18 cellular contexts compared by ENCODE assay signal in the genomic region with DNA sequence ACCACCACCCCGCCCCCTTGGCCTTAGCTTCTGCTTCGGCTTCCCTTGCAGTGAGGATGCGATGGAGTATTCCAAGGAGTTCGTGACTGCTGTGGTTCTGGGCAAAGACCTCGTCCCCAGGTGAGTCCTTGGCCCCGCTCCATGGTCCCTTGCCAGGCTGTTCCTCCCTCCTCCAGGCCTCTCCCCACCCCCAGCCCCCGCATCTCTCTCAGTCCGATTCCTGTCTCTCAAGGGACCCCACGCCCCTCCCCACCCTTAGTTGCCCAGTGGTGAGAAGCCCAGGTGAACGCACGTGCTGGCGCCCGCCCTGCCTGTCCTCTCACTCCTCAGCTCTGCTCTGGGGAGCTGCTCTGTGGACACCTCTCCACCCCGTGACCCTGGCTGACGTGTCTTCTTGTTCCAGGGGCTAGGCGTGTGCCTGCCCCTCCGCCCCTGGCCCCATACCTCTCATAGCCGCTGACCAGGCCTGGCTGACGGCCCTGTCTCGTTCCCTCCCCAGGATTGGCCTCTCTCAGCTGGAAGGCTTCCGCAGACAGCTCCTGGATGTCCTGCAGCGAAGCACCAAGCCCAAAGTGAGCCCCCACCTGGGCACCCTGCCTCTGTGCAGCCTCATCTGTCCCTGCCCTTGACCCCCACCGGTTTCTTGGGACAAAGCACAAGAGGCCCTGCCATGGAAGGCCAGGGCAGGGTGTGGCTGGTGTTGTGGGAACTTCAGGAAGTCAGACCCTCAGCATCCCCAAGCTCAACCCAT. TPM values are rescaled to one million over a fixed set of nuclear protein-coding genes. Genes with fewer than 3 reads are reported as not detected.
DNase-seq lines count a peak whose midpoint lies in the region; ATAC-seq, FAIRE-seq and TF ChIP-seq lines count a peak whose summit lies in the region.
"Had no signal": no experiment of that assay in that cellular context is flagged by ENCODE, and none has a peak within 500 bp of the region (broad histone marks: within the 10 kb centered on the region; RNA-seq: fewer than 3 reads in every experiment).

No MANE protein-coding gene starts in this region.

- no peak overlapping the region for H3K27ac ChIP-seq in HCT116 (ENCODE audit: low read depth, low read length)
- no peak overlapping the region for H3K27ac ChIP-seq in OCI-LY3 (ENCODE audit: low read length)
- H3K27ac ChIP-seq in GM12878 (ENCODE audit: control insufficient read depth, insufficient read depth): no peak overlapping the region
- H3K27ac ChIP-seq: C4-2B, GM23248, HL-60 had no signal

- intact Hi-C loops in HCT116 (cut with micrococcal nuclease) (no loop called here), GM12878 (cut with micrococcal nuclease; ENCODE audit: unreplicated experiment) (loop anchor here (10.0 kb wide), 1 partner anchor 263 kb away; no protein-coding TSS in a partner anchor)
- intact Hi-C loops in activated T-helper 2 cell treated with anti-CD3 and anti-CD28 coated beads, Interferon-gamma antibody, Interleukin-2, Interleukin-4, amounts not matched to agents 10 μg/mL and 5 μg/mL and 100 μg/mL, durations not matched to agents 14 hours and 24 hours and 36 hours (cut with micrococcal nuclease): no loop called here

- H3K27me3 ChIP-seq in HCT116 (ENCODE audit: insufficient read depth, low read length) (no peaks in the 10 kb centered on the region), OCI-LY3 (ENCODE audit: low read depth, low read length) (peaks cover 16% of the 10 kb centered on the region), GM12878 (replicated peaks in 1 of 2; ENCODE audit: control insufficient read depth in 2 of 2, insufficient read depth in 2 of 2, low read length in 1 of 2) (no peaks in the 10 kb centered on the region; a peak in 1 of 4 replicates)

- H3K9me3 ChIP-seq in HCT116 (ENCODE audit: control insufficient read depth in 1 of 2, insufficient read depth in 1 of 2, low read depth in 1 of 2, low read length in 2 of 2) (no peaks in the 10 kb centered on the region), OCI-LY3 (ENCODE audit: insufficient read depth, low read length) (no peaks in the 10 kb centered on the region), GM12878 (replicated peaks; ENCODE audit: control insufficient read depth, insufficient read depth, low read length) (no peaks in the 10 kb centered on the region)

- H3K79me2 ChIP-seq in HCT116 (ENCODE audit: insufficient read depth, low read length) (no peaks in the 10 kb centered on the region), OCI-LY3 (ENCODE audit: low read length) (no peaks in the 10 kb centered on the region), GM12878 (ENCODE audit: control insufficient read depth, insufficient read depth, low read length) (no peaks in the 10 kb centered on the region)

- WGBS in GM12878 (ENCODE audit: insufficient coverage, insufficient replicate concordance, low lambda C conversion rate, missing lambda C conversion rate): 34% methylated on average over 20 of the region's 23 CpGs

- no peaks in the 10 kb centered on the region for H3K4me1 Mint-ChIP-seq in progenitor cell of endocrine pancreas (ENCODE audit: low read depth)
- peaks cover 7% of the 10 kb centered on the region for H3K4me1 Mint-ChIP-seq in stimulated activated effector memory CD8-positive, alpha-beta T cell treated with anti-CD3 and anti-CD28 coated beads, Interleukin-12 subunit alpha, Interleukin-12 subunit beta, amount 100 ng/mL, for 72 hours
- H3K4me1 Mint-ChIP-seq in activated T-helper 2 cell treated with anti-CD3 and anti-CD28 coated beads, Interferon-gamma antibody, Interleukin-2, Interleukin-4, amounts not matched to agents 10 μg/mL and 5 μg/mL and 100 μg/mL, durations not matched to agents 14 hours and 24 hours and 36 hours (ENCODE audit: low read depth): peaks cover 4% of the 10 kb centered on the region

- ATAC-seq in HCT116: peak; percentile 28; the same call in 1 of the 2 replicates
- no peak for ATAC-seq in GM12878
- no peak for ATAC-seq in stimulated activated effector memory CD8-positive, alpha-beta T cell treated with anti-CD3 and anti-CD28 coated beads, Interleukin-12 subunit alpha, Interleukin-12 subunit beta, amount 100 ng/mL, for 72 hours
- ATAC-seq in HG03565 (IDR thresholded peaks at IDR 0.05; ENCODE audit: unreplicated experiment): no peak

- in situ Hi-C loops in GM12878 (cut with MboI): no loop called here

- no peak for DNase-seq in HCT116 (ENCODE audit: low read depth, low spot score)
- DNase-seq in GM12878 (ENCODE audit: low read depth, low spot score): no peak
- no peak for DNase-seq in progenitor cell of endocrine pancreas (ENCODE audit: low spot score, unreplicated experiment)
- no peak for DNase-seq in stimulated activated CD4-positive, alpha-beta T cell treated with anti-CD3 and anti-CD28 coated beads, Interleukin-4, amount 100 ng/mL, for 4 hours
- DNase-seq in stimulated activated effector memory CD8-positive, alpha-beta T cell treated with anti-CD3 and anti-CD28 coated beads, Interleukin-12 subunit alpha, Interleukin-12 subunit beta, amount 100 ng/mL, for 72 hours (ENCODE audit: low spot score in 2 of 2): no peak
- DNase-seq in activated T-helper 2 cell treated with anti-CD3 and anti-CD28 coated beads, Interferon-gamma antibody, Interleukin-2, Interleukin-4, amounts not matched to agents 10 μg/mL and 5 μg/mL and 100 μg/mL, durations not matched to agents 14 hours and 24 hours and 36 hours (ENCODE audit: low spot score): no peak
- DNase-seq: DMS 273 treated with DMSO at 0.1 percent for 48 hours, GM23248, MV-4-11, NCI-H1417 treated with DMSO at 0.1 percent for 48 hours, NCI-H1930, NCI-H69, SW 1271 had no signal

- H2AFZ ChIP-seq in HCT116 (ENCODE audit: low read depth, low read length, poor library complexity, severe bottlenecking): no peak overlapping the region
- H2AFZ ChIP-seq in OCI-LY3 (ENCODE audit: low read depth, low read length): no peak overlapping the region
- no peak overlapping the region for H2AFZ ChIP-seq in GM12878 (ENCODE audit: control insufficient read depth, low read depth, low read length)
- H2AFZ ChIP-seq: GM23248 had no signal

- H3K4me3 Mint-ChIP-seq in progenitor cell of endocrine pancreas (ENCODE audit: low read depth): no peak overlapping the region
- no peak overlapping the region for H3K4me3 Mint-ChIP-seq in stimulated activated effector memory CD8-positive, alpha-beta T cell treated with anti-CD3 and anti-CD28 coated beads, Interleukin-12 subunit alpha, Interleukin-12 subunit beta, amount 100 ng/mL, for 72 hours
- no peak overlapping the region for H3K4me3 Mint-ChIP-seq in activated T-helper 2 cell treated with anti-CD3 and anti-CD28 coated beads, Interferon-gamma antibody, Interleukin-2, Interleukin-4, amounts not matched to agents 10 μg/mL and 5 μg/mL and 100 μg/mL, durations not matched to agents 14 hours and 24 hours and 36 hours (ENCODE audit: low read depth)

- no peaks in the 10 kb centered on the region for H3K9me3 Mint-ChIP-seq in progenitor cell of endocrine pancreas (ENCODE audit: low read depth)
- H3K9me3 Mint-ChIP-seq in stimulated activated effector memory CD8-positive, alpha-beta T cell treated with anti-CD3 and anti-CD28 coated beads, Interleukin-12 subunit alpha, Interleukin-12 subunit beta, amount 100 ng/mL, for 72 hours: no peaks in the 10 kb centered on the region
- H3K9me3 Mint-ChIP-seq in activated T-helper 2 cell treated with anti-CD3 and anti-CD28 coated beads, Interferon-gamma antibody, Interleukin-2, Interleukin-4, amounts not matched to agents 10 μg/mL and 5 μg/mL and 100 μg/mL, durations not matched to agents 14 hours and 24 hours and 36 hours: no peaks in the 10 kb centered on the region

- CTCF ChIA-PET in HCT116 (lab: Charles Lee): interaction anchor here (1.9 kb wide), 1 partner anchor 10 kb away, joined by 9 read pairs; no protein-coding TSS in a partner anchor
- CTCF ChIA-PET in GM12878 (lab: Yijun Ruan, JAX): interaction anchor here (0.9 to 3.2 kb wide), 6 partner anchors 9 to 53 kb away, joined by 3 to 15 read pairs (median 4); no protein-coding TSS in a partner anchor

- H3K4me2 ChIP-seq in HCT116 (ENCODE audit: low read length) (no peak overlapping the region), OCI-LY3 (ENCODE audit: low read length) (no peak overlapping the region), GM12878 (ENCODE audit: control insufficient read depth, insufficient read depth) (no peak overlapping the region)

- no peak overlapping the region for H3K4me3 ChIP-seq in HCT116 (replicated peaks in 1 of 2; ENCODE audit: low read depth in 1 of 2, low read length in 2 of 2)
- H3K4me3 ChIP-seq in OCI-LY3 (ENCODE audit: low read length): no peak overlapping the region
- H3K4me3 ChIP-seq in GM12878: no peak overlapping the region
- H3K4me3 ChIP-seq: GM23248, K562 had no signal

- TF ChIP-seq POLR2A in HCT116 (IDR thresholded peaks at IDR 0.05; ENCODE audit: borderline replicate concordance, extremely low read depth, insufficient read depth, insufficient read length) (no peak), GM12878 (IDR thresholded peaks at IDR 0.05; ENCODE audit: low read depth, low read length) (no peak)

- SMC1A ChIA-PET in GM12878 (lab: Charles Lee; ENCODE audit: uncharacterized antibody, unreplicated experiment): no interaction called here

- no peak for TF ChIP-seq EP300 in GM12878 (IDR thresholded peaks at IDR 0.05; ENCODE audit: borderline replicate concordance in 1 of 2, control insufficient read depth in 1 of 2, low read depth in 2 of 2, low read length in 2 of 2)

- no peak for FAIRE-seq in GM12878 (lab: Jason Lieb, UNC)
- FAIRE-seq: K562 had no signal

- TF ChIP-seq RAD21 in HCT116 (IDR thresholded peaks at IDR 0.05; ENCODE audit: low read depth) (no peak), GM12878 (IDR thresholded peaks at IDR 0.05; ENCODE audit: insufficient read depth, low read depth, low read length) (no peak)

- H3K9ac ChIP-seq in HCT116 (ENCODE audit: low read length) (no peak overlapping the region), OCI-LY3 (ENCODE audit: low read length) (no peak overlapping the region), GM12878 (ENCODE audit: control insufficient read depth, insufficient read depth, low read length) (no peak overlapping the region)
- H3K9ac ChIP-seq: GM23248 had no signal

- H3K4me1 ChIP-seq in HCT116 (ENCODE audit: control insufficient read depth in 1 of 2, insufficient read depth in 2 of 2, low read length in 2 of 2) (peaks cover 0 to 7% of the 10 kb centered on the region in 2 experiments; a peak in 2 of 4 replicates), OCI-LY3 (ENCODE audit: low read length) (peaks cover 4% of the 10 kb centered on the region; the same call in 1 of the 2 replicates), GM12878 (ENCODE audit: control insufficient read depth, insufficient read depth, low read length) (no peaks in the 10 kb centered on the region)

- no peaks in the 10 kb centered on the region for H3K9me2 ChIP-seq in HCT116 (ENCODE audit: insufficient read depth)

- H3K27me3 Mint-ChIP-seq in progenitor cell of endocrine pancreas: no peaks in the 10 kb centered on the region
- no peaks in the 10 kb centered on the region for H3K27me3 Mint-ChIP-seq in activated T-helper 2 cell treated with anti-CD3 and anti-CD28 coated beads, Interferon-gamma antibody, Interleukin-2, Interleukin-4, amounts not matched to agents 10 μg/mL and 5 μg/mL and 100 μg/mL, durations not matched to agents 14 hours and 24 hours and 36 hours (ENCODE audit: low read depth)

- RAD21 ChIA-PET in HCT116 (lab: Charles Lee; ENCODE audit: low non-redundant PET in 1 of 2, low total read pairs in 2 of 2, uncharacterized antibody in 2 of 2, unreplicated experiment in 2 of 2) (no interaction called here), GM12878 (lab: Charles Lee; ENCODE audit: unreplicated experiment) (no interaction called here)

- H3K36me3 ChIP-seq in HCT116 (ENCODE audit: control insufficient read depth in 1 of 2, insufficient read depth in 2 of 2, low read length in 2 of 2): no peaks in the 10 kb centered on the region
- H3K36me3 ChIP-seq in OCI-LY3 (replicated peaks; ENCODE audit: low read depth, low read length): no peaks in the 10 kb centered on the region
- no peaks in the 10 kb centered on the region for H3K36me3 ChIP-seq in GM12878 (ENCODE audit: control insufficient read depth in 2 of 2, insufficient read depth in 2 of 2, low read length in 1 of 2)

- peaks cover 6% of the 10 kb centered on the region for H3K36me3 Mint-ChIP-seq in progenitor cell of endocrine pancreas (ENCODE audit: insufficient read depth)
- peaks cover 5% of the 10 kb centered on the region for H3K36me3 Mint-ChIP-seq in stimulated activated effector memory CD8-positive, alpha-beta T cell treated with anti-CD3 and anti-CD28 coated beads, Interleukin-12 subunit alpha, Interleukin-12 subunit beta, amount 100 ng/mL, for 72 hours
- H3K36me3 Mint-ChIP-seq in activated T-helper 2 cell treated with anti-CD3 and anti-CD28 coated beads, Interferon-gamma antibody, Interleukin-2, Interleukin-4, amounts not matched to agents 10 μg/mL and 5 μg/mL and 100 μg/mL, durations not matched to agents 14 hours and 24 hours and 36 hours (ENCODE audit: low read depth): no peaks in the 10 kb centered on the region

- TF ChIP-seq CTCF in HCT116 (IDR thresholded peaks at IDR 0.05 in 2 of 3, conservative IDR thresholded peaks at IDR 0.05 in 1 of 3; ENCODE audit: borderline replicate concordance in 1 of 3, insufficient read depth in 1 of 3, low read depth in 2 of 3, low read length in 2 of 3) (no peak), OCI-LY3 (IDR thresholded peaks at IDR 0.05; ENCODE audit: low read depth, low read length) (peak; percentile 10; the same call in 1 of the 2 replicates), GM12878 (IDR thresholded peaks at IDR 0.05 in 2 of 3, conservative IDR thresholded peaks at IDR 0.05 in 1 of 3; ENCODE audit: control insufficient read depth in 2 of 3, extremely low read depth in 1 of 3, insufficient read depth in 1 of 3, low read depth in 3 of 3, low read length in 3 of 3) (0 out of 6 replicates have a peak, but pooled peaks of 2 of the 3 experiments have one; percentile 8 to 11), progenitor cell of endocrine pancreas (IDR thresholded peaks at IDR 0.05; ENCODE audit: unreplicated experiment) (no peak)

- no TSS peak for BruUV-seq in HCT116 (replicated peaks; lab: Mats Ljungman, UMichigan)
- BruUV-seq in GM12878 (replicated peaks; lab: Mats Ljungman, UMichigan): no TSS peak

- POLR2A ChIA-PET in HCT116 (lab: Charles Lee) (no interaction called here), GM12878 (lab: Charles Lee) (no interaction called here)

- H3K27ac Mint-ChIP-seq in progenitor cell of endocrine pancreas: peak overlapping the region; percentile 59
- no peak overlapping the region for H3K27ac Mint-ChIP-seq in stimulated activated effector memory CD8-positive, alpha-beta T cell treated with anti-CD3 and anti-CD28 coated beads, Interleukin-12 subunit alpha, Interleukin-12 subunit beta, amount 100 ng/mL, for 72 hours
- no peak overlapping the region for H3K27ac Mint-ChIP-seq in activated T-helper 2 cell treated with anti-CD3 and anti-CD28 coated beads, Interferon-gamma antibody, Interleukin-2, Interleukin-4, amounts not matched to agents 10 μg/mL and 5 μg/mL and 100 μg/mL, durations not matched to agents 14 hours and 24 hours and 36 hours

- H4K20me1 ChIP-seq in HCT116 (ENCODE audit: insufficient read depth): no peaks in the 10 kb centered on the region
- H4K20me1 ChIP-seq in OCI-LY3 (ENCODE audit: insufficient read depth, low read length): no peaks in the 10 kb centered on the region
- no peaks in the 10 kb centered on the region for H4K20me1 ChIP-seq in GM12878 (ENCODE audit: control insufficient read depth, insufficient read depth)

RNA-seq across cellular contexts. Expression of gene MYRF, which starts 14.6 kb away (rescaled TPM):
- total RNA-seq in HCT116 (2021; ENCODE audit: unreplicated experiment) (52.3 TPM), GM12878 (2014; rRNA removed) (1.0 and 1.1 TPM in 2 replicates), GM12878 (2014; rRNA removed; fragmentation: Illumina TruSeq; extraction: Trizol) (0.27 and 0.60 TPM in 2 replicates), GM12878 (2021) (2.0 and 3.1 TPM in 2 replicates), progenitor cell of endocrine pancreas (117 and 128 TPM in 2 replicates)
- 49.0 and 50.1 TPM in 2 replicates for polyA plus RNA-seq in HCT116 (2012)
- 24.0 and 28.0 TPM in 2 replicates for total RNA-seq in GM12878 (2013; cell fraction: nucleolus; rRNA removed)
- 1.1 TPM for polyA plus RNA-seq in GM12878 (2011; ENCODE audit: low read depth)
- polyA plus RNA-seq in GM12878 (2011; rRNA removed) (9.6 and 15.6 TPM in 2 replicates), GM12878 (2014; fragmentation: Illumina TruSeq; extraction: Trizol) (0.93 and 1.2 TPM in 2 replicates), GM12878 (2014; fragmentation: Nextera tagmentation; extraction: Ambion mirVana) (under 1 TPM; 0.33 to 0.55 TPM), GM12878 (2014; rRNA removed) (1.7 TPM in 2 replicates), GM12878 (2016; fragmentation: Nextera tagmentation; extraction: Ambion mirVana) (under 1 TPM; 0.50 to 0.64 TPM)
- 24.7 and 27.8 TPM in 2 replicates for polyA plus RNA-seq in GM12878 (2011; cell fraction: cytosol; rRNA removed)
- polyA plus RNA-seq in GM12878 (2011; cell fraction: nucleus; rRNA removed): 201 and 207 TPM in 2 replicates
- 1.7 and 2.1 TPM in 2 replicates for polyA plus RNA-seq in GM12878 (2012)
- polyA minus RNA-seq in GM12878 (2011; rRNA and poly(A)+ RNA removed): 14.6 and 28.9 TPM in 2 replicates
- polyA minus RNA-seq in GM12878 (2011; cell fraction: cytosol; rRNA and poly(A)+ RNA removed): 17.6 and 22.6 TPM in 2 replicates
- polyA minus RNA-seq in GM12878 (2011; cell fraction: nucleus; rRNA and poly(A)+ RNA removed): 38.2 and 54.2 TPM in 2 replicates
- 1.8 and 2.6 TPM in 2 replicates for total RNA-seq in activated T-helper 2 cell treated with anti-CD3 and anti-CD28 coated beads, Interferon-gamma antibody, Interleukin-2, Interleukin-4, amounts not matched to agents 10 μg/mL and 5 μg/mL and 100 μg/mL, durations not matched to agents 14 hours and 24 hours and 36 hours
- total RNA-seq: GM23248 had no signal

RNA-seq across cellular contexts. Expression of gene TMEM258, which starts 54.6 kb away (rescaled TPM):
- total RNA-seq in HCT116 (2021; ENCODE audit: unreplicated experiment): 160 TPM
- polyA plus RNA-seq in HCT116 (2012): 403 and 404 TPM in 2 replicates
- 43.6 and 56.9 TPM in 2 replicates for total RNA-seq in GM12878 (2013; cell fraction: nucleolus; rRNA removed)
- 233 and 251 TPM in 2 replicates for total RNA-seq in GM12878 (2014; rRNA removed)
- total RNA-seq in GM12878 (2014; rRNA removed; fragmentation: Illumina TruSeq; extraction: Trizol): 202 and 218 TPM in 2 replicates
- 157 and 160 TPM in 2 replicates for total RNA-seq in GM12878 (2021)
- polyA plus RNA-seq in GM12878 (2011; ENCODE audit: low read depth): 130 TPM
- polyA plus RNA-seq in GM12878 (2011; rRNA removed): 373 and 532 TPM in 2 replicates
- 536 and 608 TPM in 2 replicates for polyA plus RNA-seq in GM12878 (2011; cell fraction: cytosol; rRNA removed)
- 121 and 202 TPM in 2 replicates for polyA plus RNA-seq in GM12878 (2011; cell fraction: nucleus; rRNA removed)
- polyA plus RNA-seq in GM12878 (2012): 400 and 645 TPM in 2 replicates
- 167 and 194 TPM in 2 replicates for polyA plus RNA-seq in GM12878 (2014; fragmentation: Illumina TruSeq; extraction: Trizol)
- 100 to 1,000 TPM; 800 to 840 TPM for polyA plus RNA-seq in GM12878 (2014; fragmentation: Nextera tagmentation; extraction: Ambion mirVana)
- 252 and 261 TPM in 2 replicates for polyA plus RNA-seq in GM12878 (2014; rRNA removed)
- 100 to 1,000 TPM; 390 to 393 TPM for polyA plus RNA-seq in GM12878 (2016; fragmentation: Nextera tagmentation; extraction: Ambion mirVana)
- 208 and 236 TPM in 2 replicates for polyA minus RNA-seq in GM12878 (2011; rRNA and poly(A)+ RNA removed)
- polyA minus RNA-seq in GM12878 (2011; cell fraction: cytosol; rRNA and poly(A)+ RNA removed): 78.8 and 105 TPM in 2 replicates
- 58.0 and 65.3 TPM in 2 replicates for polyA minus RNA-seq in GM12878 (2011; cell fraction: nucleus; rRNA and poly(A)+ RNA removed)
- 175 and 185 TPM in 2 replicates for total RNA-seq in progenitor cell of endocrine pancreas
- total RNA-seq in activated T-helper 2 cell treated with anti-CD3 and anti-CD28 coated beads, Interferon-gamma antibody, Interleukin-2, Interleukin-4, amounts not matched to agents 10 μg/mL and 5 μg/mL and 100 μg/mL, durations not matched to agents 14 hours and 24 hours and 36 hours: 187 and 192 TPM in 2 replicates

RNA-seq across cellular contexts. Expression of gene FEN1, which starts 54.9 kb away (rescaled TPM):
- total RNA-seq in HCT116 (2021; ENCODE audit: unreplicated experiment) (89.5 TPM), GM12878 (2014; rRNA removed) (136 TPM in 2 replicates), GM12878 (2014; rRNA removed; fragmentation: Illumina TruSeq; extraction: Trizol) (117 and 135 TPM in 2 replicates), GM12878 (2021) (127 and 129 TPM in 2 replicates), progenitor cell of endocrine pancreas (34.4 and 36.6 TPM in 2 replicates)
- 53.8 and 55.2 TPM in 2 replicates for polyA plus RNA-seq in HCT116 (2012)
- 16.7 and 19.0 TPM in 2 replicates for total RNA-seq in GM12878 (2013; cell fraction: nucleolus; rRNA removed)
- polyA plus RNA-seq in GM12878 (2011; ENCODE audit: low read depth): 42.9 TPM
- polyA plus RNA-seq in GM12878 (2011; rRNA removed) (94.3 and 94.4 TPM in 2 replicates), GM12878 (2014; fragmentation: Illumina TruSeq; extraction: Trizol) (92.7 and 120 TPM in 2 replicates), GM12878 (2014; fragmentation: Nextera tagmentation; extraction: Ambion mirVana) (10 to 100 TPM; 54.8 to 99.9 TPM), GM12878 (2014; rRNA removed) (110 and 130 TPM in 2 replicates), GM12878 (2016; fragmentation: Nextera tagmentation; extraction: Ambion mirVana) (100 to 1,000 TPM; 281 to 282 TPM)
- polyA plus RNA-seq in GM12878 (2011; cell fraction: cytosol; rRNA removed): 79.0 and 88.7 TPM in 2 replicates
- polyA plus RNA-seq in GM12878 (2011; cell fraction: nucleus; rRNA removed): 24.1 and 39.1 TPM in 2 replicates
- 51.3 and 51.6 TPM in 2 replicates for polyA plus RNA-seq in GM12878 (2012)
- 78.7 and 79.0 TPM in 2 replicates for polyA minus RNA-seq in GM12878 (2011; rRNA and poly(A)+ RNA removed)
- 31.3 and 34.8 TPM in 2 replicates for polyA minus RNA-seq in GM12878 (2011; cell fraction: cytosol; rRNA and poly(A)+ RNA removed)
- polyA minus RNA-seq in GM12878 (2011; cell fraction: nucleus; rRNA and poly(A)+ RNA removed): 19.6 and 36.2 TPM in 2 replicates
- 130 and 131 TPM in 2 replicates for total RNA-seq in activated T-helper 2 cell treated with anti-CD3 and anti-CD28 coated beads, Interferon-gamma antibody, Interleukin-2, Interleukin-4, amounts not matched to agents 10 μg/mL and 5 μg/mL and 100 μg/mL, durations not matched to agents 14 hours and 24 hours and 36 hours

RNA-seq across cellular contexts. Expression of gene DAGLA, which starts 57.6 kb away (rescaled TPM):
- 2.7 TPM for total RNA-seq in HCT116 (2021; ENCODE audit: unreplicated experiment)
- 1.7 and 1.9 TPM in 2 replicates for polyA plus RNA-seq in HCT116 (2012)
- total RNA-seq in GM12878 (2013; cell fraction: nucleolus; rRNA removed): 0.10 TPM in 2 replicates
- not detected in 2 replicates for total RNA-seq in GM12878 (2014; rRNA removed)
- not detected in 2 replicates for total RNA-seq in GM12878 (2014; rRNA removed; fragmentation: Illumina TruSeq; extraction: Trizol)
- total RNA-seq in GM12878 (2021): 0.05 TPM in 1 of 2 replicates, not detected in the other
- not detected for polyA plus RNA-seq in GM12878 (2011; ENCODE audit: low read depth)
- polyA plus RNA-seq in GM12878 (2011; rRNA removed): not detected in 2 replicates
- 0.02 TPM in 1 of 2 replicates, not detected in the other for polyA plus RNA-seq in GM12878 (2011; cell fraction: cytosol; rRNA removed)
- polyA plus RNA-seq in GM12878 (2011; cell fraction: nucleus; rRNA removed): 0.10 and 0.13 TPM in 2 replicates
- polyA plus RNA-seq in GM12878 (2012): 0.03 TPM in 1 of 2 replicates, not detected in the other
- polyA plus RNA-seq in GM12878 (2014; fragmentation: Illumina TruSeq; extraction: Trizol): not detected in 2 replicates
- not detected for polyA plus RNA-seq in GM12878 (2014; fragmentation: Nextera tagmentation; extraction: Ambion mirVana)
- not detected in 2 replicates for polyA plus RNA-seq in GM12878 (2014; rRNA removed)
- not detected for polyA plus RNA-seq in GM12878 (2016; fragmentation: Nextera tagmentation; extraction: Ambion mirVana)
- polyA minus RNA-seq in GM12878 (2011; rRNA and poly(A)+ RNA removed): 0.05 TPM in 1 of 2 replicates, not detected in the other
- not detected in 2 replicates for polyA minus RNA-seq in GM12878 (2011; cell fraction: cytosol; rRNA and poly(A)+ RNA removed)
- under 0.01 and 0.10 TPM in 2 replicates for polyA minus RNA-seq in GM12878 (2011; cell fraction: nucleus; rRNA and poly(A)+ RNA removed)
- total RNA-seq in progenitor cell of endocrine pancreas: 8.7 and 9.3 TPM in 2 replicates
- total RNA-seq in activated T-helper 2 cell treated with anti-CD3 and anti-CD28 coated beads, Interferon-gamma antibody, Interleukin-2, Interleukin-4, amounts not matched to agents 10 μg/mL and 5 μg/mL and 100 μg/mL, durations not matched to agents 14 hours and 24 hours and 36 hours: 0.07 TPM in 2 replicates

Comparison
In these comparisons a context has a peak if more than half of its experiments do, and no peak if none do; other contexts are left out.
1. CTCF ChIP-seq: peak in OCI-LY3 (single experiment) and GM12878 (2 of 3); none in HCT116 (0 of 3) and progenitor cell of endocrine pancreas (single experiment).
2. Of the 18 proteins assayed by ChIP-seq in both GM12878 and HCT116: peak only in GM12878: CTCF; only in HCT116: none; in both: none; in neither: 17.